In genomic region chrX:154428176-154429171, GRCh38 we compare ENCODE assay signal across 1 cellular context.
TF ChIP-seq lines count a peak whose summit lies in the region.

Gene ATP6AP1 (plus strand): TSS chrX:154428677. CDS start chrX:154428693, 16 bp downstream.

TF ChIP-seq in K562, 482 proteins besides CTCF, POLR2A, EP300 and RAD21 (continued from another document and continues in another):
- peak; percentile 32; the same call in 1 of the 2 replicates for TF ChIP-seq TFE3 (CRISPR knock-in tag; IDR thresholded peaks at IDR 0.05)
- TF ChIP-seq SP2 (IDR thresholded peaks at IDR 0.05; ENCODE audit: extremely low read depth, low read depth, low read length, poor library complexity, severe bottlenecking): peak; percentile 79
- peak; percentile 86 for TF ChIP-seq L3MBTL2 (IDR thresholded peaks at IDR 0.05)
- TF ChIP-seq PML (IDR thresholded peaks at IDR 0.05; ENCODE audit: low read length): peak; percentile 25; the same call in 1 of the 2 replicates
- TF ChIP-seq, protein P1, sequence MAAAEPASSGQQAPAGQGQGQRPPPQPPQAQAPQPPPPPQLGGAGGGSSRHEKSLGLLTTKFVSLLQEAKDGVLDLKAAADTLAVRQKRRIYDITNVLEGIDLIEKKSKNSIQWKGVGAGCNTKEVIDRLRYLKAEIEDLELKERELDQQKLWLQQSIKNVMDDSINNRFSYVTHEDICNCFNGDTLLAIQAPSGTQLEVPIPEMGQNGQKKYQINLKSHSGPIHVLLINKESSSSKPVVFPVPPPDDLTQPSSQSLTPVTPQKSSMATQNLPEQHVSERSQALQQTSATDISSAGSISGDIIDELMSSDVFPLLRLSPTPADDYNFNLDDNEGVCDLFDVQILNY (CRISPR knock-in tag; IDR thresholded peaks at IDR 0.05): no peak
- peak; percentile 52; the same call in 1 of the 2 replicates for TF ChIP-seq SUPT5H (IDR thresholded peaks at IDR 0.05)
- TF ChIP-seq E2F6 (IDR thresholded peaks at IDR 0.05; ENCODE audit: borderline replicate concordance in 1 of 2, extremely low read depth in 1 of 2, insufficient read depth in 1 of 2, insufficient read length in 1 of 2, low read depth in 1 of 2, low read length in 1 of 2, poor library complexity in 1 of 2, severe bottlenecking in 1 of 2): peak; percentile 56 to 80
- peak; percentile 62 for TF ChIP-seq RFX1 (IDR thresholded peaks at IDR 0.05)
- peak; percentile 92 for TF ChIP-seq USF2 (CRISPR knock-in tag; IDR thresholded peaks at IDR 0.05)
- TF ChIP-seq NR2C1 (IDR thresholded peaks at IDR 0.05): no peak
- peak; percentile 20; the same call in 1 of the 2 replicates for TF ChIP-seq NR2C1 (tag; IDR thresholded peaks at IDR 0.05)
- peak; percentile 64 to 95 (median 88) for TF ChIP-seq YY1 (IDR thresholded peaks at IDR 0.05; ENCODE audit: borderline replicate concordance in 1 of 3, control insufficient read depth in 1 of 3, extremely low read depth in 1 of 3, insufficient read depth in 3 of 3, insufficient read length in 1 of 3, insufficient replicate concordance in 2 of 3, low read depth in 1 of 3, low read length in 2 of 3)
- TF ChIP-seq SIN3A (IDR thresholded peaks at IDR 0.05; ENCODE audit: borderline replicate concordance in 2 of 2, control insufficient read depth in 1 of 2, low read depth in 2 of 2, low read length in 2 of 2): peak in 1 of 2 experiments; percentile 53; a peak in 2 of 4 replicates
- TF ChIP-seq RBM15 (IDR thresholded peaks at IDR 0.05; ENCODE audit: insufficient read depth, low read length): no peak
- TF ChIP-seq NELFE (IDR thresholded peaks at IDR 0.05; ENCODE audit: insufficient read depth, insufficient read length): no peak
- TF ChIP-seq, protein P2, sequence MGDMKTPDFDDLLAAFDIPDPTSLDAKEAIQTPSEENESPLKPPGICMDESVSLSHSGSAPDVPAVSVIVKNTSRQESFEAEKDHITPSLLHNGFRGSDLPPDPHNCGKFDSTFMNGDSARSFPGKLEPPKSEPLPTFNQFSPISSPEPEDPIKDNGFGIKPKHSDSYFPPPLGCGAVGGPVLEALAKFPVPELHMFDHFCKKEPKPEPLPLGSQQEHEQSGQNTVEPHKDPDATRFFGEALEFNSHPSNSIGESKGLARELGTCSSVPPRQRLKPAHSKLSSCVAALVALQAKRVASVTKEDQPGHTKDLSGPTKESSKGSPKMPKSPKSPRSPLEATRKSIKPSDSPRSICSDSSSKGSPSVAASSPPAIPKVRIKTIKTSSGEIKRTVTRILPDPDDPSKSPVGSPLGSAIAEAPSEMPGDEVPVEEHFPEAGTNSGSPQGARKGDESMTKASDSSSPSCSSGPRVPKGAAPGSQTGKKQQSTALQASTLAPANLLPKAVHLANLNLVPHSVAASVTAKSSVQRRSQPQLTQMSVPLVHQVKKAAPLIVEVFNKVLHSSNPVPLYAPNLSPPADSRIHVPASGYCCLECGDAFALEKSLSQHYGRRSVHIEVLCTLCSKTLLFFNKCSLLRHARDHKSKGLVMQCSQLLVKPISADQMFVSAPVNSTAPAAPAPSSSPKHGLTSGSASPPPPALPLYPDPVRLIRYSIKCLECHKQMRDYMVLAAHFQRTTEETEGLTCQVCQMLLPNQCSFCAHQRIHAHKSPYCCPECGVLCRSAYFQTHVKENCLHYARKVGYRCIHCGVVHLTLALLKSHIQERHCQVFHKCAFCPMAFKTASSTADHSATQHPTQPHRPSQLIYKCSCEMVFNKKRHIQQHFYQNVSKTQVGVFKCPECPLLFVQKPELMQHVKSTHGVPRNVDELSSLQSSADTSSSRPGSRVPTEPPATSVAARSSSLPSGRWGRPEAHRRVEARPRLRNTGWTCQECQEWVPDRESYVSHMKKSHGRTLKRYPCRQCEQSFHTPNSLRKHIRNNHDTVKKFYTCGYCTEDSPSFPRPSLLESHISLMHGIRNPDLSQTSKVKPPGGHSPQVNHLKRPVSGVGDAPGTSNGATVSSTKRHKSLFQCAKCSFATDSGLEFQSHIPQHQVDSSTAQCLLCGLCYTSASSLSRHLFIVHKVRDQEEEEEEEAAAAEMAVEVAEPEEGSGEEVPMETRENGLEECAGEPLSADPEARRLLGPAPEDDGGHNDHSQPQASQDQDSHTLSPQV (IDR thresholded peaks at IDR 0.05): 0 out of 2 replicates have a peak, but pooled peaks have one; percentile 34
- TF ChIP-seq GMEB1 (CRISPR knock-in tag; IDR thresholded peaks at IDR 0.05): peak; percentile 61; the same call in 1 of the 2 replicates
- no peak for TF ChIP-seq GATAD2B (IDR thresholded peaks at IDR 0.05; ENCODE audit: borderline replicate concordance)
- TF ChIP-seq POLR2H (tag; IDR thresholded peaks at IDR 0.05; ENCODE audit: low read depth): no peak
- peak; percentile 40; the same call in 1 of the 2 replicates for TF ChIP-seq CTBP1 (IDR thresholded peaks at IDR 0.05; ENCODE audit: borderline replicate concordance)
- TF ChIP-seq KDM4B (IDR thresholded peaks at IDR 0.05; ENCODE audit: borderline replicate concordance in 2 of 2, low read depth in 1 of 2): peak in 1 of 2 experiments; percentile 74; a peak in 1 of 4 replicates
- TF ChIP-seq, protein P3, sequence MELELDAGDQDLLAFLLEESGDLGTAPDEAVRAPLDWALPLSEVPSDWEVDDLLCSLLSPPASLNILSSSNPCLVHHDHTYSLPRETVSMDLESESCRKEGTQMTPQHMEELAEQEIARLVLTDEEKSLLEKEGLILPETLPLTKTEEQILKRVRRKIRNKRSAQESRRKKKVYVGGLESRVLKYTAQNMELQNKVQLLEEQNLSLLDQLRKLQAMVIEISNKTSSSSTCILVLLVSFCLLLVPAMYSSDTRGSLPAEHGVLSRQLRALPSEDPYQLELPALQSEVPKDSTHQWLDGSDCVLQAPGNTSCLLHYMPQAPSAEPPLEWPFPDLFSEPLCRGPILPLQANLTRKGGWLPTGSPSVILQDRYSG (tag; conservative IDR thresholded peaks at IDR 0.05; ENCODE audit: low read depth): no peak
- 0 out of 2 replicates have a peak, but pooled peaks have one; percentile 14 for TF ChIP-seq GTF2F1 (IDR thresholded peaks at IDR 0.05; ENCODE audit: low read depth, low read length)
- TF ChIP-seq ZFX (CRISPR knock-in tag; IDR thresholded peaks at IDR 0.05): peak; percentile 73
- TF ChIP-seq DPF2 (IDR thresholded peaks at IDR 0.05): 0 out of 2 replicates have a peak, but pooled peaks have one; percentile 14
- peak; percentile 58; the same call in 1 of the 2 replicates for TF ChIP-seq CREM (IDR thresholded peaks at IDR 0.05; ENCODE audit: low read depth)
- TF ChIP-seq ZNF23 (CRISPR knock-in tag; IDR thresholded peaks at IDR 0.05): no peak
- TF ChIP-seq MYC (IDR thresholded peaks at IDR 0.05; ENCODE audit: low read depth, low read length): peak; percentile 47; the same call in 1 of the 2 replicates
- no peak for TF ChIP-seq MYC (CRISPR knock-in tag; IDR thresholded peaks at IDR 0.05; ENCODE audit: borderline replicate concordance, low read depth)
- no peak for TF ChIP-seq SREBF2 (CRISPR knock-in tag; IDR thresholded peaks at IDR 0.05)
- peak in 1 of 2 experiments; percentile 45; a peak in 1 of 4 replicates for TF ChIP-seq RCOR1 (IDR thresholded peaks at IDR 0.05; ENCODE audit: borderline replicate concordance in 1 of 2, low read depth in 2 of 2, low read length in 2 of 2)
- TF ChIP-seq KDM1A (IDR thresholded peaks at IDR 0.05): peak; percentile 48 to 50; a peak in 2 of 4 replicates
- peak; percentile 64 for TF ChIP-seq KDM5B (IDR thresholded peaks at IDR 0.05; ENCODE audit: insufficient replicate concordance, low read depth, low read length)
- 0 out of 4 replicates have a peak, but pooled peaks of 1 of the 2 experiments have one; percentile 34 for TF ChIP-seq NONO (IDR thresholded peaks at IDR 0.05; ENCODE audit: low read depth in 2 of 2, low read length in 1 of 2)
- TF ChIP-seq RUNX1 (IDR thresholded peaks at IDR 0.05; ENCODE audit: low read depth): 0 out of 2 replicates have a peak, but pooled peaks have one; percentile 52
- peak; percentile 68; the same call in 1 of the 2 replicates for TF ChIP-seq NFRKB (IDR thresholded peaks at IDR 0.05; ENCODE audit: low read depth)
- TF ChIP-seq ATF1 (CRISPR knock-in tag; IDR thresholded peaks at IDR 0.05): no peak
- TF ChIP-seq ATF1 (tag; IDR thresholded peaks at IDR 0.05): peak; percentile 72; the same call in 1 of the 2 replicates
- TF ChIP-seq, protein P4, sequence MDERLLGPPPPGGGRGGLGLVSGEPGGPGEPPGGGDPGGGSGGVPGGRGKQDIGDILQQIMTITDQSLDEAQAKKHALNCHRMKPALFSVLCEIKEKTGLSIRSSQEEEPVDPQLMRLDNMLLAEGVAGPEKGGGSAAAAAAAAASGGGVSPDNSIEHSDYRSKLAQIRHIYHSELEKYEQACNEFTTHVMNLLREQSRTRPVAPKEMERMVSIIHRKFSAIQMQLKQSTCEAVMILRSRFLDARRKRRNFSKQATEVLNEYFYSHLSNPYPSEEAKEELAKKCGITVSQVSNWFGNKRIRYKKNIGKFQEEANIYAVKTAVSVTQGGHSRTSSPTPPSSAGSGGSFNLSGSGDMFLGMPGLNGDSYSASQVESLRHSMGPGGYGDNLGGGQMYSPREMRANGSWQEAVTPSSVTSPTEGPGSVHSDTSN (CRISPR knock-in tag; IDR thresholded peaks at IDR 0.05; ENCODE audit: low read depth): peak; percentile 98
- TF ChIP-seq, protein P4 (tag; conservative IDR thresholded peaks at IDR 0.05; ENCODE audit: low read depth): peak; percentile 97
- TF ChIP-seq ZNF740 (CRISPR knock-in tag; IDR thresholded peaks at IDR 0.05): 0 out of 2 replicates have a peak, but pooled peaks have one; percentile 45
- no peak for TF ChIP-seq ZNF740 (tag; IDR thresholded peaks at IDR 0.05)
- TF ChIP-seq SPI1 (IDR thresholded peaks at IDR 0.05; ENCODE audit: borderline replicate concordance, low read depth, low read length): no peak
- TF ChIP-seq CCNT2 (IDR thresholded peaks at IDR 0.05; ENCODE audit: borderline replicate concordance, extremely low read depth, insufficient read length, low read depth, low read length): peak; percentile 61
